Comparison of ENCODE assay signal across 13 cellular contexts in genomic region chr19:3188627-3189596, GRCh38. TPM values are rescaled to one million over a fixed set of nuclear protein-coding genes. Genes with fewer than 3 reads are reported as not detected.
DNase-seq lines count a peak whose midpoint lies in the region; ATAC-seq and TF ChIP-seq lines count a peak whose summit lies in the region.
"Had no signal": no experiment of that assay in that cellular context is flagged by ENCODE, and none has a peak within 500 bp of the region (broad histone marks: within the 10 kb centered on the region; RNA-seq: fewer than 3 reads in every experiment).

No MANE protein-coding gene starts in this region.

- no peaks in the 10 kb centered on the region for H3K27me3 Mint-ChIP-seq in CD4-positive, CD25-positive, alpha-beta regulatory T cell
- H3K27me3 Mint-ChIP-seq in naive thymus-derived CD4-positive, alpha-beta T cell = peaks cover 0 to 2% (median 0%) of the 10 kb centered on the region in 5 donors

- DNase-seq in CD4-positive, CD25-positive, alpha-beta regulatory T cell = no peak
- no peak for DNase-seq in DND-41
- DNase-seq in activated naive CD4-positive, alpha-beta T cell treated with anti-CD3 and anti-CD28 coated beads, Interleukin-2, amount 50 U/mL, for 72 hours (ENCODE audit: low spot score in 2 of 2) = no peak
- DNase-seq in naive thymus-derived CD4-positive, alpha-beta T cell = peak in 1 of 9 donors; percentile 6
- DNase-seq in MM.1S = no peak
- DNase-seq in NAMALWA (ENCODE audit: low spot score) = no peak
- DNase-seq: activated CD8-positive, alpha-beta memory T cell treated with anti-CD3 and anti-CD28 coated beads, Interleukin-2, amount 50 U/mL, for 48 hours; cerebellar nuclear complex; NCI-H526 treated with DMSO at 0.1 percent for 48 hours; SW 1271 had no signal

- H4K20me1 ChIP-seq in DND-41 (ENCODE audit: insufficient read depth, low read length) (peaks cover 87% of the 10 kb centered on the region), MM.1S (ENCODE audit: insufficient read depth, low read length) (peaks cover 7% of the 10 kb centered on the region; the same call in 1 of the 2 replicates)

- H3K36me3 Mint-ChIP-seq in CD4-positive, CD25-positive, alpha-beta regulatory T cell = peaks cover 17% of the 10 kb centered on the region
- peaks cover 9 to 10% of the 10 kb centered on the region in 2 donors for H3K36me3 Mint-ChIP-seq in activated naive CD4-positive, alpha-beta T cell treated with anti-CD3 and anti-CD28 coated beads, Interleukin-2, amount 50 U/mL, for 72 hours
- peaks cover 0 to 14% (median 7%) of the 10 kb centered on the region in 5 donors for H3K36me3 Mint-ChIP-seq in naive thymus-derived CD4-positive, alpha-beta T cell

- peak overlapping the region; percentile 70 to 89 (median 81) for H3K4me3 Mint-ChIP-seq in CD4-positive, CD25-positive, alpha-beta regulatory T cell
- peak overlapping the region; percentile 47 to 97 (median 74) for H3K4me3 Mint-ChIP-seq in naive thymus-derived CD4-positive, alpha-beta T cell

- TF ChIP-seq CTCF in DND-41 (IDR thresholded peaks at IDR 0.05; ENCODE audit: borderline replicate concordance, extremely low read depth, low read length, poor library complexity, severe bottlenecking) (no peak), MM.1S (IDR thresholded peaks at IDR 0.05; ENCODE audit: low read length) (no peak)

- intact Hi-C loops in naive thymus-derived CD4-positive, alpha-beta T cell (cut with micrococcal nuclease) = loop anchor here (5.0 kb wide), 4 partner anchors 152 to 1603 kb away; partner anchors contain the start of genes APBA3 (in 1 of the 2), CACTIN (in 1 of the 2), FEM1A (in 1 of the 2) and MRPL54 (in 1 of the 2)

- no peaks in the 10 kb centered on the region for H3F3A ChIP-seq in MM.1S (ENCODE audit: insufficient read depth, low read length)

- H3K9ac ChIP-seq in DND-41 (ENCODE audit: low read depth, low read length) (peak overlapping the region; percentile 92; the same call in 1 of the 2 replicates), MM.1S (ENCODE audit: low read length) (no peak overlapping the region)

- peak overlapping the region; percentile 96 for H3K4me2 ChIP-seq in DND-41 (ENCODE audit: insufficient read depth, low read length)
- H3K4me2 ChIP-seq in MM.1S (ENCODE audit: low read depth, low read length) = no peak overlapping the region

- peak overlapping the region in 2 of 3 donors; percentile 79 to 86 for H3K27ac Mint-ChIP-seq in CD4-positive, CD25-positive, alpha-beta regulatory T cell
- H3K27ac Mint-ChIP-seq in activated naive CD4-positive, alpha-beta T cell treated with anti-CD3 and anti-CD28 coated beads, Interleukin-2, amount 50 U/mL, for 72 hours = peak overlapping the region; percentile 87 to 91
- peak overlapping the region in 5 of 9 donors; percentile 23 to 74 (median 54) for H3K27ac Mint-ChIP-seq in naive thymus-derived CD4-positive, alpha-beta T cell

- CTCF ChIA-PET in naive thymus-derived CD4-positive, alpha-beta T cell (lab: Charles Lee) = interaction anchor here (1.3 kb wide), 1 partner anchor 22 kb away, joined by 4 read pairs; no protein-coding TSS in a partner anchor

- ATAC-seq in CD4-positive, CD25-positive, alpha-beta regulatory T cell (ENCODE audit: low read depth in 2 of 2) = no peak
- no peak for ATAC-seq in DND-41 (ENCODE audit: insufficient read depth, low read depth)
- no peak for ATAC-seq in activated naive CD4-positive, alpha-beta T cell treated with anti-CD3 and anti-CD28 coated beads, Interleukin-2, amount 50 U/mL, for 72 hours
- ATAC-seq in naive thymus-derived CD4-positive, alpha-beta T cell = no peak
- ATAC-seq in activated CD4-positive, CD25-positive, alpha-beta regulatory T cell treated with anti-CD3 and anti-CD28 coated beads, Interleukin-2, amount 50 U/mL, for 24 hours = no peak

- H3K9me2 ChIP-seq in MM.1S (replicated peaks; ENCODE audit: insufficient read depth, low read length) = no peaks in the 10 kb centered on the region

- peaks cover 90% of the 10 kb centered on the region for H3K79me2 ChIP-seq in DND-41 (ENCODE audit: insufficient read depth, low read length)
- H3K79me2 ChIP-seq in MM.1S (ENCODE audit: low read length) = peaks cover 77% of the 10 kb centered on the region

- no peak overlapping the region for H3K4me3 ChIP-seq in CD4-positive, CD25-positive, alpha-beta regulatory T cell (ENCODE audit: low read depth, low read length)
- H3K4me3 ChIP-seq in DND-41 (ENCODE audit: low read depth in 1 of 2, low read length in 2 of 2) (no peak overlapping the region), MM.1S (ENCODE audit: low read length) (no peak overlapping the region)
- no peak overlapping the region for H3K4me3 ChIP-seq in naive thymus-derived CD4-positive, alpha-beta T cell (ENCODE audit: low read length)
- H3K4me3 ChIP-seq: vagina had no signal

- H3K9me3 ChIP-seq in CD4-positive, CD25-positive, alpha-beta regulatory T cell (ENCODE audit: control insufficient read depth in 2 of 2, low read length in 2 of 2) = no peaks in the 10 kb centered on the region
- H3K9me3 ChIP-seq in DND-41 (ENCODE audit: insufficient read depth, low read length, severe bottlenecking) = no peaks in the 10 kb centered on the region
- no peaks in the 10 kb centered on the region for H3K9me3 ChIP-seq in naive thymus-derived CD4-positive, alpha-beta T cell (ENCODE audit: control insufficient read depth in 2 of 3, low read length in 3 of 3)
- H3K9me3 ChIP-seq in MM.1S (replicated peaks; ENCODE audit: insufficient read depth, low read length) = no peaks in the 10 kb centered on the region
- H3K9me3 ChIP-seq: vagina had no signal

- H3K4me1 Mint-ChIP-seq in CD4-positive, CD25-positive, alpha-beta regulatory T cell = peaks cover 0 to 53% (median 32%) of the 10 kb centered on the region in 4 donors
- H3K4me1 Mint-ChIP-seq in naive thymus-derived CD4-positive, alpha-beta T cell = peaks cover 41 to 54% (median 46%) of the 10 kb centered on the region in 7 donors

- H3K4me1 ChIP-seq in CD4-positive, CD25-positive, alpha-beta regulatory T cell (ENCODE audit: control insufficient read depth, insufficient read depth, low read length, poor library complexity, severe bottlenecking) = peaks cover 52% of the 10 kb centered on the region
- peaks cover 51% of the 10 kb centered on the region for H3K4me1 ChIP-seq in DND-41 (ENCODE audit: insufficient read depth, low read length)
- H3K4me1 ChIP-seq in naive thymus-derived CD4-positive, alpha-beta T cell (ENCODE audit: control insufficient read depth in 2 of 2, insufficient read depth in 2 of 2, low read length in 2 of 2) = peaks cover 30 to 42% of the 10 kb centered on the region in 2 donors
- peaks cover 9% of the 10 kb centered on the region for H3K4me1 ChIP-seq in MM.1S (ENCODE audit: low read length)

- H3K27me3 ChIP-seq in CD4-positive, CD25-positive, alpha-beta regulatory T cell (ENCODE audit: control insufficient read depth, insufficient read depth, low read length) = no peaks in the 10 kb centered on the region
- H3K27me3 ChIP-seq in DND-41 (ENCODE audit: insufficient read depth, low read length, poor library complexity) = no peaks in the 10 kb centered on the region
- H3K27me3 ChIP-seq in naive thymus-derived CD4-positive, alpha-beta T cell (ENCODE audit: control insufficient read depth in 2 of 2, insufficient read depth in 2 of 2, low read length in 2 of 2) = no peaks in the 10 kb centered on the region
- H3K27me3 ChIP-seq in MM.1S (replicated peaks; ENCODE audit: insufficient read depth, low read length) = no peaks in the 10 kb centered on the region
- H3K27me3 ChIP-seq: vagina had no signal

- no peak overlapping the region for H3K27ac ChIP-seq in CD4-positive, CD25-positive, alpha-beta regulatory T cell (ENCODE audit: insufficient read depth, low read length, poor library complexity, severe bottlenecking)
- H3K27ac ChIP-seq in DND-41 (ENCODE audit: low read length) = no peak overlapping the region
- H3K27ac ChIP-seq in naive thymus-derived CD4-positive, alpha-beta T cell (ENCODE audit: low read depth, low read length) = no peak overlapping the region
- no peak overlapping the region for H3K27ac ChIP-seq in MM.1S (ENCODE audit: low read length)
- H3K27ac ChIP-seq: vagina had no signal

- H3K36me3 ChIP-seq in CD4-positive, CD25-positive, alpha-beta regulatory T cell (ENCODE audit: control insufficient read depth, insufficient read depth, low read length) = peaks cover 6% of the 10 kb centered on the region
- H3K36me3 ChIP-seq in DND-41 (ENCODE audit: insufficient read depth, low read length) (peaks cover 69% of the 10 kb centered on the region), MM.1S (replicated peaks; ENCODE audit: insufficient read depth, low read length) (no peaks in the 10 kb centered on the region)
- peaks cover 0 to 24% (median 0%) of the 10 kb centered on the region in 3 experiments for H3K36me3 ChIP-seq in naive thymus-derived CD4-positive, alpha-beta T cell (ENCODE audit: control insufficient read depth in 2 of 3, insufficient read depth in 3 of 3, low read length in 3 of 3)

- peaks cover 0 to 4% (median 0%) of the 10 kb centered on the region in 7 donors for H3K9me3 Mint-ChIP-seq in CD4-positive, CD25-positive, alpha-beta regulatory T cell
- no peaks in the 10 kb centered on the region for H3K9me3 Mint-ChIP-seq in activated naive CD4-positive, alpha-beta T cell treated with anti-CD3 and anti-CD28 coated beads, Interleukin-2, amount 50 U/mL, for 72 hours
- H3K9me3 Mint-ChIP-seq in naive thymus-derived CD4-positive, alpha-beta T cell = peaks cover 0 to 5% (median 0%) of the 10 kb centered on the region in 11 donors

- POLR2A ChIA-PET in naive thymus-derived CD4-positive, alpha-beta T cell (lab: Charles Lee) = interaction anchor here (0.9 to 1.0 kb wide), 2 partner anchors 10 to 12 kb away, joined by 3 to 4 read pairs; partner anchors contain the start of gene S1PR4

- H2AFZ ChIP-seq in DND-41 (ENCODE audit: low read depth, low read length) = no peak overlapping the region
- H2AFZ ChIP-seq in MM.1S (ENCODE audit: low read length) = no peak overlapping the region

RNA-seq across cellular contexts. Expression of gene NCLN, which starts 3.2 kb away (rescaled TPM):
- 48.0 TPM for total RNA-seq in CD4-positive, CD25-positive, alpha-beta regulatory T cell
- polyA plus RNA-seq in CD4-positive, CD25-positive, alpha-beta regulatory T cell = 10 to 100 TPM; 13.3 to 30.8 (median 20.4) TPM
- total RNA-seq in activated naive CD4-positive, alpha-beta T cell treated with anti-CD3 and anti-CD28 coated beads, Interleukin-2, amount 50 U/mL, for 72 hours = 10 to 100 TPM; 41.7 to 63.3 TPM
- 10 to 100 TPM; 45.4 to 64.7 (median 53.7) TPM for total RNA-seq in naive thymus-derived CD4-positive, alpha-beta T cell
- 10 to 100 TPM; 19.9 to 48.1 TPM for polyA plus RNA-seq in naive thymus-derived CD4-positive, alpha-beta T cell

RNA-seq across cellular contexts. Expression of gene S1PR4, which starts 10.3 kb away (rescaled TPM):
- 159 TPM for total RNA-seq in CD4-positive, CD25-positive, alpha-beta regulatory T cell
- polyA plus RNA-seq in CD4-positive, CD25-positive, alpha-beta regulatory T cell = 100 to 1,000 TPM; 706 to 902 (median 799) TPM
- total RNA-seq in activated naive CD4-positive, alpha-beta T cell treated with anti-CD3 and anti-CD28 coated beads, Interleukin-2, amount 50 U/mL, for 72 hours = 10 to 100 TPM; 18.6 to 62.1 TPM
- total RNA-seq in naive thymus-derived CD4-positive, alpha-beta T cell = 100 to 1,000 TPM in 3 of 5 experiments, 10 to 100 TPM in 2; 61.0 to 238 (median 181) TPM
- 100 to 1,000 TPM; 332 to 589 TPM for polyA plus RNA-seq in naive thymus-derived CD4-positive, alpha-beta T cell
- total RNA-seq: vagina had no signal

RNA-seq across cellular contexts. Expression of gene CELF5, which starts 35.5 kb away (rescaled TPM):
- 0.17 TPM for total RNA-seq in CD4-positive, CD25-positive, alpha-beta regulatory T cell
- not detected for polyA plus RNA-seq in CD4-positive, CD25-positive, alpha-beta regulatory T cell
- total RNA-seq in activated naive CD4-positive, alpha-beta T cell treated with anti-CD3 and anti-CD28 coated beads, Interleukin-2, amount 50 U/mL, for 72 hours = under 1 TPM in 1 of 2 donors, not detected in 1; 0.66 TPM
- total RNA-seq in naive thymus-derived CD4-positive, alpha-beta T cell = under 1 TPM; 0.16 to 0.27 (median 0.17) TPM
- not detected for polyA plus RNA-seq in naive thymus-derived CD4-positive, alpha-beta T cell
- total RNA-seq: vagina had no signal

RNA-seq across cellular contexts. Expression of gene GNA15, which starts 53.1 kb away (rescaled TPM):
- total RNA-seq in CD4-positive, CD25-positive, alpha-beta regulatory T cell = 43.0 TPM
- polyA plus RNA-seq in CD4-positive, CD25-positive, alpha-beta regulatory T cell = 1 to 10 TPM; 4.1 to 8.0 (median 6.2) TPM
- 100 to 1,000 TPM in 1 of 2 donors, 1 to 10 TPM in 1; 3.0 to 105 TPM for total RNA-seq in activated naive CD4-positive, alpha-beta T cell treated with anti-CD3 and anti-CD28 coated beads, Interleukin-2, amount 50 U/mL, for 72 hours
- 100 to 1,000 TPM in 1 of 5 experiments, 10 to 100 TPM in 1, 1 to 10 TPM in 1, under 1 TPM in 2; 0.73 to 131 (median 6.6) TPM for total RNA-seq in naive thymus-derived CD4-positive, alpha-beta T cell
- polyA plus RNA-seq in naive thymus-derived CD4-positive, alpha-beta T cell = under 1 TPM in 1 of 2 donors, not detected in 1; 0.09 TPM
- total RNA-seq: renal cortical epithelial cell had no signal
